In genomic region chr17:65463242-65463641, GRCh38 we compare ENCODE assay signal across 15 cellular contexts.
DNase-seq lines count a peak whose midpoint lies in the region; ATAC-seq, FAIRE-seq and TF ChIP-seq lines count a peak whose summit lies in the region.
"Had no signal": no experiment of that assay in that cellular context is flagged by ENCODE, and none has a peak within 500 bp of the region (broad histone marks: within the 10 kb centered on the region; RNA-seq: fewer than 3 reads in every experiment).

No MANE protein-coding gene starts in this region.

- no CpG with 5 or more reads among the region's 9 CpGs for WGBS in neuronal stem cell (ENCODE audit: extremely low coverage in 2 of 2, insufficient read length in 2 of 2, insufficient replicate concordance in 1 of 2), 2 donors

- H3K27me3 ChIP-seq in foreskin keratinocyte (peaks cover 7% of the 10 kb centered on the region), neuronal stem cell (ENCODE audit: control insufficient read depth in 3 of 3, insufficient read depth in 3 of 3, low read depth in 1 of 3, low read length in 3 of 3) (no peaks in the 10 kb centered on the region)

- H3K18ac ChIP-seq in neuronal stem cell (ENCODE audit: low read length): peak overlapping the region; percentile 3

- H4K91ac ChIP-seq in neuronal stem cell (ENCODE audit: low read depth, low read length, poor library complexity): no peak overlapping the region

- H3K36me3 ChIP-seq in neuronal stem cell (replicated peaks in 1 of 2; ENCODE audit: control insufficient read depth in 2 of 2, insufficient read depth in 2 of 2, low read length in 2 of 2): peaks cover 0 to 2% of the 10 kb centered on the region in 2 donors

- H2BK15ac ChIP-seq in neuronal stem cell (ENCODE audit: low read length): no peak overlapping the region

- H2BK12ac ChIP-seq in neuronal stem cell (ENCODE audit: low read length): no peak overlapping the region

- peak; percentile 90 for FAIRE-seq in urothelium cell line (lab: Jason Lieb, UNC)
- FAIRE-seq: GM18507 had no signal

- H3K27ac ChIP-seq in foreskin keratinocyte (no peak overlapping the region), neuronal stem cell (replicated peaks; ENCODE audit: low read length) (no peak overlapping the region)

- H3K4ac ChIP-seq in neuronal stem cell (ENCODE audit: low read length): no peak overlapping the region

- no peak overlapping the region for H3K14ac ChIP-seq in neuronal stem cell (ENCODE audit: low read length)

- H3K9ac ChIP-seq in neuronal stem cell (ENCODE audit: low read depth, low read length, poor library complexity): no peak overlapping the region

- H2BK120ac ChIP-seq in neuronal stem cell (ENCODE audit: low read depth, low read length): no peak overlapping the region

- no peak for TF ChIP-seq CTCF in astrocyte of the spinal cord (IDR thresholded peaks at IDR 0.05; ENCODE audit: low read depth, low read length)
- no peak for TF ChIP-seq CTCF in foreskin keratinocyte (conservative IDR thresholded peaks at IDR 0.05)

- no peaks in the 10 kb centered on the region for H3K79me1 ChIP-seq in neuronal stem cell (ENCODE audit: low read depth, low read length)

- no peaks in the 10 kb centered on the region for H3K4me1 ChIP-seq in foreskin keratinocyte
- H3K4me1 ChIP-seq in neuronal stem cell (ENCODE audit: control insufficient read depth in 2 of 2, insufficient read depth in 1 of 2, low read depth in 1 of 2, low read length in 2 of 2): peaks cover 14 to 17% of the 10 kb centered on the region in 2 donors

- no peak overlapping the region for H4K8ac ChIP-seq in neuronal stem cell (ENCODE audit: low read depth, low read length)

- H2AK5ac ChIP-seq in neuronal stem cell (ENCODE audit: low read depth, low read length): no peak overlapping the region

- ATAC-seq in foreskin keratinocyte (no peak), HG03097 (IDR thresholded peaks at IDR 0.05; ENCODE audit: low FRiP score, unreplicated experiment) (no peak)
- ATAC-seq: Panc1 had no signal

- H3K23ac ChIP-seq in neuronal stem cell (ENCODE audit: low read depth, low read length, poor library complexity): no peak overlapping the region

- H3K4me2 ChIP-seq in neuronal stem cell (ENCODE audit: insufficient read depth, low read length, poor library complexity, severe bottlenecking): no peak overlapping the region

- in situ Hi-C loops in astrocyte of the spinal cord (cut with HindIII; ENCODE audit: low sequenced_read_pairs): no loop called here

- no peak overlapping the region for H2BK5ac ChIP-seq in neuronal stem cell (ENCODE audit: low read length)

- no peaks in the 10 kb centered on the region for H3K9me3 ChIP-seq in neuronal stem cell (replicated peaks in 1 of 2; ENCODE audit: control insufficient read depth in 2 of 2, insufficient read depth in 1 of 2, low read depth in 1 of 2, low read length in 2 of 2)

- H3K4me3 ChIP-seq in astrocyte of the spinal cord (ENCODE audit: low read depth, low read length) (no peak overlapping the region), neuronal stem cell (ENCODE audit: low read length in 2 of 2) (no peak overlapping the region)

- DNase-seq in astrocyte of the spinal cord (ENCODE audit: low read depth, low spot score) (peak; percentile 4), foreskin keratinocyte (peak; percentile 30 to 57), neuronal stem cell (ENCODE audit: low spot score) (no peak), urothelium cell line (ENCODE audit: low spot score) (no peak), NK-92 (lab: John Stamatoyannopoulos, UW; ENCODE audit: unreplicated experiment) (no peak), amygdala (lab: John Stamatoyannopoulos, UW) (no peak)
- DNase-seq: activated CD4-positive, alpha-beta T cell treated with anti-CD3 and anti-CD28 coated beads, Interleukin-2, amount 10 ng/mL, durations not matched to agents 7 days and 5 days; CD4-positive, alpha-beta memory T cell; endodermal cell; HFFc6; NCI-H1092 treated with DMSO at 0.1 percent for 48 hours; NCI-H226 had no signal

- H2AFZ ChIP-seq in neuronal stem cell (ENCODE audit: low read length): no peak overlapping the region

Comparison
In these comparisons a context has a peak if more than half of its experiments do, and no peak if none do; other contexts are left out.
1. DNase-seq: peak in astrocyte of the spinal cord (single experiment) and foreskin keratinocyte (2 of 2); none in neuronal stem cell (single experiment), urothelium cell line (single experiment), NK-92 (single experiment) and amygdala (0 of 56).